ENCODE assay signal across 16 cellular contexts in the genomic region with DNA sequence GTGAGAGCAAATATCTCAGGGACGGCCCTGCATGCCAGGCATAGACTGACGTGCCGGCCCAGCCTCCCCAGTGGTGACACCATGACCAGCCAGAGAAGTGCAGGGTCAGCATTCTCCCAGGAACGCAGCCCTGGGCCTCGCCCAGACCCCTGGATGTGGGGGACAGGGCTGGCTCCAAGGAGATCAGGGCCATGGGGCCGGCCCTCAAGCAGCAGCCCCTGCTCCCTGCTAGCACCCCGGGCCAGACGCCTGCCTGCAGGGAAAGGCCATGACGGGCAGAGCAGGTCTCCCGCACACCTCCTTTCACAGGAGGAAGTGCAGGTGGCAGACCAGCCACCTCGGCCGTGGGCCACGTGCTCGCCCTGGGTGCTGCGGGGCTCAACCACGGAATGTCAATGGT. TPM values are rescaled to one million over a fixed set of nuclear protein-coding genes. Genes with fewer than 3 reads are reported as not detected.
DNase-seq lines count a peak whose midpoint lies in the region; ATAC-seq and TF ChIP-seq lines count a peak whose summit lies in the region.
"Had no signal": no experiment of that assay in that cellular context is flagged by ENCODE, and none has a peak within 500 bp of the region (broad histone marks: within the 10 kb centered on the region; RNA-seq: fewer than 3 reads in every experiment).

No MANE protein-coding gene starts in this region.

- H2BK5ac ChIP-seq in neuronal stem cell (ENCODE audit: low read length): peak overlapping the region; percentile 44

- no peaks in the 10 kb centered on the region for H3K79me2 ChIP-seq in GM23338 (replicated peaks; ENCODE audit: insufficient read depth)

- peak overlapping the region; percentile 79 for H4K91ac ChIP-seq in neuronal stem cell (ENCODE audit: low read depth, low read length, poor library complexity)

- H3K4me1 Mint-ChIP-seq in activated naive CD8-positive, alpha-beta T cell treated with anti-CD3 and anti-CD28 coated beads for 36 hours: peaks cover 12% of the 10 kb centered on the region
- peaks cover 12% of the 10 kb centered on the region for H3K4me1 Mint-ChIP-seq in activated naive CD8-positive, alpha-beta T cell treated with anti-CD3 and anti-CD28 coated beads, Interleukin-2, amount 50 U/mL, for 24 hours
- H3K4me1 Mint-ChIP-seq in GM23338 (peaks cover 23% of the 10 kb centered on the region), endothelial cell (ENCODE audit: unreplicated experiment) (no peaks in the 10 kb centered on the region)

- ATAC-seq in activated naive CD8-positive, alpha-beta T cell treated with anti-CD3 and anti-CD28 coated beads, Interleukin-2, amount 50 U/mL, for 24 hours: no peak
- no peak for ATAC-seq in GM23338
- ATAC-seq: PC-3 had no signal

- no peak overlapping the region for H2BK15ac ChIP-seq in neuronal stem cell (ENCODE audit: low read length)

- H2BK12ac ChIP-seq in neuronal stem cell (ENCODE audit: low read length): no peak overlapping the region

- H3K9me3 Mint-ChIP-seq in activated naive CD8-positive, alpha-beta T cell treated with anti-CD3 and anti-CD28 coated beads for 36 hours: no peaks in the 10 kb centered on the region
- H3K9me3 Mint-ChIP-seq in activated naive CD8-positive, alpha-beta T cell treated with anti-CD3 and anti-CD28 coated beads, Interleukin-2, amount 50 U/mL, for 24 hours: no peaks in the 10 kb centered on the region
- H3K9me3 Mint-ChIP-seq in GM23338 (peaks cover 3% of the 10 kb centered on the region; the same call in 1 of the 3 replicates), endothelial cell (ENCODE audit: unreplicated experiment) (no peaks in the 10 kb centered on the region)
- H3K9me3 Mint-ChIP-seq: CD8-positive, alpha-beta memory T cell had no signal

- H3K36me3 Mint-ChIP-seq in activated naive CD8-positive, alpha-beta T cell treated with anti-CD3 and anti-CD28 coated beads for 36 hours: peaks cover 13% of the 10 kb centered on the region
- peaks cover 14% of the 10 kb centered on the region for H3K36me3 Mint-ChIP-seq in activated naive CD8-positive, alpha-beta T cell treated with anti-CD3 and anti-CD28 coated beads, Interleukin-2, amount 50 U/mL, for 24 hours (ENCODE audit: low read depth)
- H3K36me3 Mint-ChIP-seq in GM23338 (ENCODE audit: low read depth) (peaks cover 6% of the 10 kb centered on the region; the same call in 1 of the 3 replicates), endothelial cell (ENCODE audit: low read depth, unreplicated experiment) (peaks cover 12% of the 10 kb centered on the region)

- TF ChIP-seq POLR2A in esophagus squamous epithelium (IDR thresholded peaks at IDR 0.05): no peak

- TF ChIP-seq CTCF in GM23338 (conservative IDR thresholded peaks at IDR 0.05; ENCODE audit: low read depth in 2 of 2) (no peak), endothelial cell (IDR thresholded peaks at IDR 0.05; ENCODE audit: unreplicated experiment) (no peak), esophagus squamous epithelium (IDR thresholded peaks at IDR 0.05) (no peak)

- 0 out of 2 replicates have a peak, but pooled peaks cover 6% of the 10 kb centered on the region for H4K20me1 ChIP-seq in GM23338 (replicated peaks; ENCODE audit: insufficient read depth)

- H3K4me1 ChIP-seq in GM23338 (ENCODE audit: insufficient read depth) (no peaks in the 10 kb centered on the region), neuronal stem cell (ENCODE audit: control insufficient read depth in 2 of 2, insufficient read depth in 1 of 2, low read depth in 1 of 2, low read length in 2 of 2) (peaks cover 2 to 16% of the 10 kb centered on the region in 2 donors), esophagus squamous epithelium (peaks cover 0 to 7% (median 0%) of the 10 kb centered on the region in 3 donors)
- H3K4me1 ChIP-seq: SJCRH30 had no signal

- H3K79me1 ChIP-seq in neuronal stem cell (ENCODE audit: low read depth, low read length): peaks cover 8% of the 10 kb centered on the region

- H3K14ac ChIP-seq in neuronal stem cell (ENCODE audit: low read length): no peak overlapping the region

- DNase-seq in activated naive CD8-positive, alpha-beta T cell treated with anti-CD3 and anti-CD28 coated beads for 36 hours: no peak
- no peak for DNase-seq in activated naive CD8-positive, alpha-beta T cell treated with anti-CD3 and anti-CD28 coated beads, Interleukin-2, amount 50 U/mL, for 24 hours
- no peak for DNase-seq in GM23338 (ENCODE audit: low spot score)
- DNase-seq in endothelial cell (ENCODE audit: low spot score): no peak
- no peak for DNase-seq in neuronal stem cell (ENCODE audit: low spot score)
- no peak for DNase-seq in activated effector memory CD4-positive, alpha-beta T cell treated with anti-CD3 and anti-CD28 coated beads, Interleukin-2, amount 50 U/mL, for 16 hours
- DNase-seq in NCI-H526 treated with DMSO at 0.1 percent for 48 hours (lab: John Stamatoyannopoulos, UW): no peak
- DNase-seq in esophagus squamous epithelium (lab: John Stamatoyannopoulos, UW): no peak
- DNase-seq: C1 segment of cervical spinal cord; CD8-positive, alpha-beta memory T cell; NCI-H1436; NCI-H1930; NCI-H226; PC-3; RPMI8226 had no signal

- H3K9me3 ChIP-seq in neuronal stem cell (replicated peaks in 1 of 2; ENCODE audit: control insufficient read depth in 2 of 2, insufficient read depth in 1 of 2, low read depth in 1 of 2, low read length in 2 of 2): peaks cover 0 to 2% of the 10 kb centered on the region in 2 donors
- H3K9me3 ChIP-seq in esophagus squamous epithelium: no peaks in the 10 kb centered on the region
- H3K9me3 ChIP-seq: SJCRH30 had no signal

- H3K23ac ChIP-seq in neuronal stem cell (ENCODE audit: low read depth, low read length, poor library complexity): peak overlapping the region; percentile 71

- no peaks in the 10 kb centered on the region for H3F3A ChIP-seq in GM23338 (replicated peaks; ENCODE audit: low read depth)

- H3K9ac ChIP-seq in neuronal stem cell (ENCODE audit: low read depth, low read length, poor library complexity): peak overlapping the region; percentile 39

- H2AK5ac ChIP-seq in neuronal stem cell (ENCODE audit: low read depth, low read length): peak overlapping the region; percentile 35

- H3K4ac ChIP-seq in neuronal stem cell (ENCODE audit: low read length): no peak overlapping the region

- H3K27ac ChIP-seq in GM23338 (ENCODE audit: low read depth) (no peak overlapping the region), neuronal stem cell (replicated peaks; ENCODE audit: low read length) (no peak overlapping the region), esophagus squamous epithelium (no peak overlapping the region)
- H3K27ac ChIP-seq: SJCRH30 had no signal

- H2AFZ ChIP-seq in GM23338 (no peak overlapping the region), neuronal stem cell (ENCODE audit: low read length) (no peak overlapping the region)

- H3K9me2 ChIP-seq in GM23338 (ENCODE audit: insufficient read depth): peaks cover 3% of the 10 kb centered on the region

- no peak overlapping the region for H3K4me3 Mint-ChIP-seq in activated naive CD8-positive, alpha-beta T cell treated with anti-CD3 and anti-CD28 coated beads for 36 hours
- no peak overlapping the region for H3K4me3 Mint-ChIP-seq in activated naive CD8-positive, alpha-beta T cell treated with anti-CD3 and anti-CD28 coated beads, Interleukin-2, amount 50 U/mL, for 24 hours
- peak overlapping the region; percentile 38; the same call in 1 of the 3 replicates for H3K4me3 Mint-ChIP-seq in GM23338
- peak overlapping the region; percentile 80 for H3K4me3 Mint-ChIP-seq in endothelial cell (ENCODE audit: unreplicated experiment)
- H3K4me3 Mint-ChIP-seq: CD8-positive, alpha-beta memory T cell had no signal

- H3K27me3 ChIP-seq in GM23338 (ENCODE audit: insufficient read depth) (no peaks in the 10 kb centered on the region), neuronal stem cell (ENCODE audit: control insufficient read depth in 3 of 3, insufficient read depth in 3 of 3, low read depth in 1 of 3, low read length in 3 of 3) (no peaks in the 10 kb centered on the region), esophagus squamous epithelium (no peaks in the 10 kb centered on the region)
- H3K27me3 ChIP-seq: SJCRH30 had no signal

- H4K8ac ChIP-seq in neuronal stem cell (ENCODE audit: low read depth, low read length): peak overlapping the region; percentile 77

- H3K18ac ChIP-seq in neuronal stem cell (ENCODE audit: low read length): peak overlapping the region; percentile 69

- H3K27ac Mint-ChIP-seq in activated naive CD8-positive, alpha-beta T cell treated with anti-CD3 and anti-CD28 coated beads for 36 hours: peak overlapping the region; percentile 12
- no peak overlapping the region for H3K27ac Mint-ChIP-seq in activated naive CD8-positive, alpha-beta T cell treated with anti-CD3 and anti-CD28 coated beads, Interleukin-2, amount 50 U/mL, for 24 hours
- H3K27ac Mint-ChIP-seq in GM23338 (no peak overlapping the region), endothelial cell (ENCODE audit: unreplicated experiment) (peak overlapping the region; percentile 81)

- H3K36me3 ChIP-seq in GM23338 (ENCODE audit: insufficient read depth) (no peaks in the 10 kb centered on the region), neuronal stem cell (replicated peaks in 1 of 2; ENCODE audit: control insufficient read depth in 2 of 2, insufficient read depth in 2 of 2, low read length in 2 of 2) (peaks cover 8 to 22% of the 10 kb centered on the region in 2 donors), esophagus squamous epithelium (peaks cover 8 to 65% (median 14%) of the 10 kb centered on the region in 3 donors)

- no peaks in the 10 kb centered on the region for H3K27me3 Mint-ChIP-seq in activated naive CD8-positive, alpha-beta T cell treated with anti-CD3 and anti-CD28 coated beads for 36 hours
- no peaks in the 10 kb centered on the region for H3K27me3 Mint-ChIP-seq in activated naive CD8-positive, alpha-beta T cell treated with anti-CD3 and anti-CD28 coated beads, Interleukin-2, amount 50 U/mL, for 24 hours
- H3K27me3 Mint-ChIP-seq in GM23338 (ENCODE audit: insufficient read depth, low read depth, poor library complexity) (peaks cover 25% of the 10 kb centered on the region), endothelial cell (ENCODE audit: unreplicated experiment) (peaks cover 17% of the 10 kb centered on the region)

- H3K4me2 ChIP-seq in GM23338: no peak overlapping the region
- no peak overlapping the region for H3K4me2 ChIP-seq in neuronal stem cell (ENCODE audit: insufficient read depth, low read length, poor library complexity, severe bottlenecking)

- H3K4me3 ChIP-seq in GM23338: no peak overlapping the region
- no peak overlapping the region for H3K4me3 ChIP-seq in neuronal stem cell (ENCODE audit: low read length in 2 of 2)
- H3K4me3 ChIP-seq in esophagus squamous epithelium: no peak overlapping the region
- H3K4me3 ChIP-seq: SJCRH30 had no signal

- no CpG with 5 or more reads among the region's 16 CpGs for WGBS in neuronal stem cell (ENCODE audit: extremely low coverage in 2 of 2, insufficient read length in 2 of 2, insufficient replicate concordance in 1 of 2), 2 donors
- WGBS in esophagus squamous epithelium, 2 donors: 60 to 100% methylated on average over 1 to 2 of the region's 16 CpGs

- intact Hi-C loops in esophagus squamous epithelium (cut with DNase I): no loop called here

- no peak overlapping the region for H2BK120ac ChIP-seq in neuronal stem cell (ENCODE audit: low read depth, low read length)

RNA-seq across cellular contexts. Expression of gene NDUFAF8, which starts 9.5 kb away (rescaled TPM):
- 100 to 1,000 TPM in 1 of 2 experiments, 10 to 100 TPM in 1; 97.2 to 102 TPM for total RNA-seq in activated naive CD8-positive, alpha-beta T cell treated with anti-CD3 and anti-CD28 coated beads for 36 hours
- 17.9 and 21.5 TPM in 2 replicates for total RNA-seq in GM23338 (2014; rRNA removed; shearing (Covaris generic))
- 156 and 175 TPM in 2 replicates for polyA plus RNA-seq in GM23338 (2016; fragmentation: Nextera tagmentation; extraction: Ambion mirVana)
- total RNA-seq in endothelial cell (ENCODE audit: unreplicated experiment) (31.2 TPM), esophagus squamous epithelium (10 to 100 TPM; 22.0 to 67.0 (median 34.3) TPM)
- 79.2 TPM for polyA plus RNA-seq in neuronal stem cell (2013, experiment 1 of 2)
- 73.1 TPM for polyA plus RNA-seq in neuronal stem cell (2013, experiment 2 of 2)

RNA-seq across cellular contexts. Expression of gene TEPSIN, which starts 9.8 kb away (rescaled TPM):
- total RNA-seq in activated naive CD8-positive, alpha-beta T cell treated with anti-CD3 and anti-CD28 coated beads for 36 hours: 10 to 100 TPM; 25.9 to 31.7 TPM
- 25.3 and 37.5 TPM in 2 replicates for total RNA-seq in GM23338 (2014; rRNA removed; shearing (Covaris generic))
- polyA plus RNA-seq in GM23338 (2016; fragmentation: Nextera tagmentation; extraction: Ambion mirVana): 4.4 and 5.5 TPM in 2 replicates
- 43.8 TPM for total RNA-seq in endothelial cell (ENCODE audit: unreplicated experiment)
- 14.7 TPM for polyA plus RNA-seq in neuronal stem cell (2013, experiment 1 of 2)
- 14.2 TPM for polyA plus RNA-seq in neuronal stem cell (2013, experiment 2 of 2)
- total RNA-seq in esophagus squamous epithelium: 10 to 100 TPM; 16.7 to 42.9 (median 23.3) TPM

RNA-seq across cellular contexts. Expression of gene CEP131, which starts 25.9 kb away (rescaled TPM):
- 10 to 100 TPM in 1 of 2 experiments, 1 to 10 TPM in 1; 8.6 to 10.2 TPM for total RNA-seq in activated naive CD8-positive, alpha-beta T cell treated with anti-CD3 and anti-CD28 coated beads for 36 hours
- 29.0 and 35.5 TPM in 2 replicates for total RNA-seq in GM23338 (2014; rRNA removed; shearing (Covaris generic))
- 26.8 and 29.4 TPM in 2 replicates for polyA plus RNA-seq in GM23338 (2016; fragmentation: Nextera tagmentation; extraction: Ambion mirVana)
- total RNA-seq in endothelial cell (ENCODE audit: unreplicated experiment): 21.1 TPM
- polyA plus RNA-seq in neuronal stem cell (2013, experiment 1 of 2): 14.7 TPM
- polyA plus RNA-seq in neuronal stem cell (2013, experiment 2 of 2): 14.1 TPM
- total RNA-seq in esophagus squamous epithelium: 1 to 10 TPM; 5.5 to 8.1 (median 6.0) TPM

RNA-seq across cellular contexts. Expression of gene SLC38A10, which starts 46.5 kb away (rescaled TPM):
- total RNA-seq in activated naive CD8-positive, alpha-beta T cell treated with anti-CD3 and anti-CD28 coated beads for 36 hours: 10 to 100 TPM; 35.7 to 38.7 TPM
- 51.7 and 55.8 TPM in 2 replicates for total RNA-seq in GM23338 (2014; rRNA removed; shearing (Covaris generic))
- 17.1 and 18.3 TPM in 2 replicates for polyA plus RNA-seq in GM23338 (2016; fragmentation: Nextera tagmentation; extraction: Ambion mirVana)
- total RNA-seq in endothelial cell (ENCODE audit: unreplicated experiment) (57.2 TPM), esophagus squamous epithelium (10 to 100 TPM; 37.8 to 49.8 (median 45.3) TPM)
- 7.2 TPM for polyA plus RNA-seq in neuronal stem cell (2013, experiment 1 of 2)
- 7.3 TPM for polyA plus RNA-seq in neuronal stem cell (2013, experiment 2 of 2)

Comparison
In these comparisons a context has a peak if more than half of its experiments do, and no peak if none do; other contexts are left out.
1. H3K27ac Mint-ChIP-seq: peak in activated naive CD8-positive, alpha-beta T cell treated with anti-CD3 and anti-CD28 coated beads for 36 hours (single experiment) and endothelial cell (single experiment); none in activated naive CD8-positive, alpha-beta T cell treated with anti-CD3 and anti-CD28 coated beads, Interleukin-2, amount 50 U/mL, for 24 hours (single experiment) and GM23338 (single experiment).
2. H3K4me3 Mint-ChIP-seq: peak in GM23338 (single experiment) and endothelial cell (single experiment); none in activated naive CD8-positive, alpha-beta T cell treated with anti-CD3 and anti-CD28 coated beads for 36 hours (single experiment) and activated naive CD8-positive, alpha-beta T cell treated with anti-CD3 and anti-CD28 coated beads, Interleukin-2, amount 50 U/mL, for 24 hours (single experiment).